In the genomic region with DNA sequence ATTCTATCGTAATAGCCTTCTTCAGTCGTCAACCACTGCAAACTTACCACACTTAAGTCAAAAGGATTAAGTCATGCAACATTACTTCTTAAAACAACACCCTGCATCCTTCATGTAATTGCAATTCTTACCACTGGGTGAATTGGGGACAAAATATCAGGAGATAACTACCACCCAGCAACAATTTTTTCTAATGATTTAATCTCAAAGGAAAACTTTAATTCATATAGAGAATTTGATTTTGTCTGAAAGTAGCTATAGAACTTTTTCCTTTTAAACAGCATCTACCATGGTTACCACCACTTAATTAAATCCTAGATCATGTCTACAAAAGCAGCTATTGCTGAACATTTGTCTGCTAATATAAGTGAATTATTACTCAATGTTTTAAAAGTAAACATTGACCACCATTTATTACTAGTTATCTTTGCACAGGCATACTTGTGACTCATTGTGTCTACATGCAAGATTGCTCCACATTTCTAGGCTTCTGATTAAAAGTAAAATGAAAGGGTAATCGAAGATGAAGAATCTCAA, we compare ENCODE assay signal across 9 cellular contexts. TPM values are rescaled to one million over a fixed set of nuclear protein-coding genes. Genes with fewer than 3 reads are reported as not detected.
A peak's percentile ranks its signal among the peaks of the same experiment; 100 is the strongest.
DNase-seq lines count a peak whose midpoint lies in the region; ATAC-seq, FAIRE-seq and TF ChIP-seq lines count a peak whose summit lies in the region.
"Had no signal": no experiment of that assay in that cellular context is flagged by ENCODE, and none has a peak within 500 bp of the region (broad histone marks: within the 10 kb centered on the region; RNA-seq: fewer than 3 reads in every experiment).

No MANE protein-coding gene starts in this region.

- intact Hi-C loops in activated CD8-positive, alpha-beta T cell treated with anti-CD3 and anti-CD28 coated beads for 36 hours (cut with micrococcal nuclease), result no loop called here
- intact Hi-C loops in kidney (cut with DNase I), result no loop called here

- peak; percentile 60 for TF ChIP-seq CTCF in activated CD8-positive, alpha-beta T cell treated with anti-CD3 and anti-CD28 coated beads for 36 hours (IDR thresholded peaks at IDR 0.05)
- peak; percentile 38 for TF ChIP-seq CTCF in kidney (IDR thresholded peaks at IDR 0.05; ENCODE audit: borderline replicate concordance, extremely low read depth, insufficient read depth)

- H3K27ac ChIP-seq in kidney (ENCODE audit: low read depth in 2 of 2, low read length in 2 of 2), result no peak overlapping the region

- H3K27ac Mint-ChIP-seq in activated CD8-positive, alpha-beta T cell treated with anti-CD3 and anti-CD28 coated beads for 36 hours, result no peak overlapping the region

- no peaks in the 10 kb centered on the region for H3K9me3 Mint-ChIP-seq in activated CD8-positive, alpha-beta T cell treated with anti-CD3 and anti-CD28 coated beads for 36 hours

- H3K4me3 Mint-ChIP-seq in activated CD8-positive, alpha-beta T cell treated with anti-CD3 and anti-CD28 coated beads for 36 hours, result no peak overlapping the region

- peaks cover 4% of the 10 kb centered on the region for H3K36me3 Mint-ChIP-seq in activated CD8-positive, alpha-beta T cell treated with anti-CD3 and anti-CD28 coated beads for 36 hours (ENCODE audit: low read depth)

- H3K4me3 ChIP-seq in kidney (ENCODE audit: low read length in 2 of 2), result no peak overlapping the region

- FAIRE-seq in GM19239 (lab: Jason Lieb, UNC), result peak; percentile 76
- peak; percentile 15 for FAIRE-seq in kidney (lab: Jason Lieb, UNC)

- H3K27me3 Mint-ChIP-seq in activated CD8-positive, alpha-beta T cell treated with anti-CD3 and anti-CD28 coated beads for 36 hours, result no peaks in the 10 kb centered on the region

- no peaks in the 10 kb centered on the region for H3K4me1 ChIP-seq in kidney (ENCODE audit: control insufficient read depth in 1 of 2, insufficient read depth in 1 of 2, low read depth in 1 of 2, low read length in 2 of 2)

- CTCF ChIA-PET in activated CD8-positive, alpha-beta T cell treated with anti-CD3 and anti-CD28 coated beads for 36 hours (lab: Charles Lee), result interaction anchor here (0.8 to 1.4 kb wide), 8 partner anchors 10 to 214 kb away, joined by 3 to 10 read pairs (median 4); partner anchors contain the start of gene MLLT3

- peaks cover 70% of the 10 kb centered on the region for H3K4me1 Mint-ChIP-seq in activated CD8-positive, alpha-beta T cell treated with anti-CD3 and anti-CD28 coated beads for 36 hours (ENCODE audit: low read depth)

- peak; percentile 61 for ATAC-seq in activated CD8-positive, alpha-beta T cell treated with anti-CD3 and anti-CD28 coated beads for 36 hours
- ATAC-seq in GM21717 (IDR thresholded peaks at IDR 0.05; ENCODE audit: unreplicated experiment), result no peak

- no peaks in the 10 kb centered on the region for H3K36me3 ChIP-seq in kidney (ENCODE audit: control insufficient read depth in 1 of 2, insufficient read depth in 2 of 2, low read length in 2 of 2)

- DNase-seq in A172 (ENCODE audit: low spot score), result peak; percentile 32
- no peak for DNase-seq in GM19239 (ENCODE audit: insufficient read length, low spot score)
- DNase-seq in activated CD8-positive, alpha-beta T cell treated with anti-CD3 and anti-CD28 coated beads for 36 hours, result no peak
- no peak for DNase-seq in kidney
- DNase-seq in GM19238 (ENCODE audit: insufficient read length, low spot score), result no peak
- no peak for DNase-seq in occipital lobe (lab: John Stamatoyannopoulos, UW)
- DNase-seq in NCI-H2171 (lab: John Stamatoyannopoulos, UW), result no peak
- DNase-seq: aorta had no signal

- POLR2A ChIA-PET in activated CD8-positive, alpha-beta T cell treated with anti-CD3 and anti-CD28 coated beads for 36 hours (lab: Charles Lee), result interaction anchor here (0.7 to 3.4 kb wide), 3 partner anchors 10 to 1332 kb away, joined by 3 to 17 read pairs (median 3); partner anchors contain the start of gene MLLT3

- no peak overlapping the region for H3K9ac ChIP-seq in kidney (ENCODE audit: low read length in 2 of 2)

- H3K9me3 ChIP-seq in kidney (ENCODE audit: control insufficient read depth in 1 of 2, low read length in 2 of 2), result no peaks in the 10 kb centered on the region

RNA-seq across cellular contexts. Expression of gene MLLT3, which starts 10.5 kb away (rescaled TPM):
- total RNA-seq in A172 (2014; rRNA removed; shearing (Covaris generic)), result 13.0 and 13.6 TPM in 2 replicates
- total RNA-seq in activated CD8-positive, alpha-beta T cell treated with anti-CD3 and anti-CD28 coated beads for 36 hours, result 10 to 100 TPM; 59.1 to 60.8 TPM
- total RNA-seq in kidney, result 19.7 TPM
- 15.8 TPM for polyA plus RNA-seq in kidney (ENCODE audit: insufficient read depth, low read depth, low replicate concordance)
- 152 TPM for total RNA-seq in occipital lobe
